Comparison of ENCODE assay signal across 9 cellular contexts in genomic region chr11:67429722-67430121, GRCh38. TPM values are rescaled to one million over a fixed set of nuclear protein-coding genes. Genes with fewer than 3 reads are reported as not detected.
A peak's percentile ranks its signal among the peaks of the same experiment; 100 is the strongest.
DNase-seq lines count a peak whose midpoint lies in the region; ATAC-seq, FAIRE-seq and TF ChIP-seq lines count a peak whose summit lies in the region.
"Had no signal": no experiment of that assay in that cellular context is flagged by ENCODE, and none has a peak within 500 bp of the region (broad histone marks: within the 10 kb centered on the region; RNA-seq: fewer than 3 reads in every experiment).

No MANE protein-coding gene starts in this region.

- H3K27ac ChIP-seq in neutrophil (peak overlapping the region; percentile 81), pancreas (no peak overlapping the region)

- peak overlapping the region in 2 of 3 donors; percentile 82 to 99 for H3K27ac Mint-ChIP-seq in IgD-negative memory B cell
- no peak overlapping the region for H3K27ac Mint-ChIP-seq in activated naive CD8-positive, alpha-beta T cell treated with anti-CD3 and anti-CD28 coated beads, Interleukin-2, amount 10 ng/mL, durations not matched to agents 7 days and 5 days

- FAIRE-seq in pancreas (lab: Jason Lieb, UNC), result no peak

- H3K9me3 ChIP-seq in neutrophil (no peaks in the 10 kb centered on the region), pancreas (no peaks in the 10 kb centered on the region)
- H3K9me3 ChIP-seq: uterus had no signal

- H3K36me3 ChIP-seq in neutrophil (peaks cover 52% of the 10 kb centered on the region), pancreas (peaks cover 0 to 16% (median 14%) of the 10 kb centered on the region in 3 donors)
- H3K36me3 ChIP-seq: uterus had no signal

- H3K9me3 Mint-ChIP-seq in IgD-negative memory B cell, result no peaks in the 10 kb centered on the region
- H3K9me3 Mint-ChIP-seq in activated naive CD8-positive, alpha-beta T cell treated with anti-CD3 and anti-CD28 coated beads, Interleukin-2, amount 10 ng/mL, durations not matched to agents 7 days and 5 days, result no peaks in the 10 kb centered on the region

- peak overlapping the region; percentile 9 to 98 (median 70) for H3K4me3 Mint-ChIP-seq in IgD-negative memory B cell
- H3K4me3 Mint-ChIP-seq in activated naive CD8-positive, alpha-beta T cell treated with anti-CD3 and anti-CD28 coated beads, Interleukin-2, amount 10 ng/mL, durations not matched to agents 7 days and 5 days, result peak overlapping the region; percentile 97

- TF ChIP-seq CTCF in neutrophil (IDR thresholded peaks at IDR 0.05), result no peak
- TF ChIP-seq CTCF in pancreas (IDR thresholded peaks at IDR 0.05), result no peak

- H3K4me1 ChIP-seq in neutrophil (ENCODE audit: control insufficient read depth in 1 of 2, insufficient read depth in 1 of 2, low read depth in 1 of 2, low read length in 1 of 2) (peaks cover 18 to 25% of the 10 kb centered on the region in 2 experiments), pancreas (peaks cover 4 to 14% (median 12%) of the 10 kb centered on the region in 3 donors)
- H3K4me1 ChIP-seq: uterus had no signal

- POLR2A ChIA-PET in activated naive CD8-positive, alpha-beta T cell treated with anti-CD3 and anti-CD28 coated beads, Interleukin-2, amount 10 ng/mL, durations not matched to agents 7 days and 5 days (lab: Charles Lee), result interaction anchor here (0.6 to 16.3 kb wide), 6 partner anchors 8 to 150 kb away, joined by 3 to 491 read pairs (median 37); partner anchors contain the start of genes CARNS1, CDK2AP2, PPP1CA and PTPRCAP

- H3K4me1 Mint-ChIP-seq in IgD-negative memory B cell, result peaks cover 20 to 25% (median 22%) of the 10 kb centered on the region in 3 donors
- H3K4me1 Mint-ChIP-seq in activated naive CD8-positive, alpha-beta T cell treated with anti-CD3 and anti-CD28 coated beads, Interleukin-2, amount 10 ng/mL, durations not matched to agents 7 days and 5 days, result peaks cover 35% of the 10 kb centered on the region

- no peak for ATAC-seq in activated naive CD8-positive, alpha-beta T cell treated with anti-CD3 and anti-CD28 coated beads, Interleukin-2, amount 10 ng/mL, durations not matched to agents 7 days and 5 days (ENCODE audit: low read depth)
- ATAC-seq in pancreas, result no peak

- H3K4me3 ChIP-seq in neutrophil (ENCODE audit: low read depth in 1 of 2, low read length in 1 of 2) (peak overlapping the region in 1 of 2 experiments; percentile 74), pancreas (peak overlapping the region in 1 of 4 donors; percentile 85)

- no peaks in the 10 kb centered on the region for H3K27me3 Mint-ChIP-seq in IgD-negative memory B cell
- no peaks in the 10 kb centered on the region for H3K27me3 Mint-ChIP-seq in activated naive CD8-positive, alpha-beta T cell treated with anti-CD3 and anti-CD28 coated beads, Interleukin-2, amount 10 ng/mL, durations not matched to agents 7 days and 5 days

- no peak for DNase-seq in activated naive CD8-positive, alpha-beta T cell treated with anti-CD3 and anti-CD28 coated beads, Interleukin-2, amount 10 ng/mL, durations not matched to agents 7 days and 5 days
- DNase-seq in epidermal melanocyte (ENCODE audit: insufficient read length, low spot score), result no peak
- no peak for DNase-seq in pancreas
- DNase-seq: amniotic stem cell, uterus had no signal

- no peaks in the 10 kb centered on the region for H3K36me3 Mint-ChIP-seq in IgD-negative memory B cell
- H3K36me3 Mint-ChIP-seq in activated naive CD8-positive, alpha-beta T cell treated with anti-CD3 and anti-CD28 coated beads, Interleukin-2, amount 10 ng/mL, durations not matched to agents 7 days and 5 days, result peaks cover 13% of the 10 kb centered on the region

- WGBS in pancreas, 2 donors, result 64 to 69% methylated on average over 10 to 11 of the region's 11 CpGs

- intact Hi-C loops in pancreas (cut with DNase I), result loop anchor here in 1 of 3 donors (10.0 kb wide), 1 partner anchor 65 kb away; no protein-coding TSS in a partner anchor

- H3K27me3 ChIP-seq in neutrophil (no peaks in the 10 kb centered on the region), pancreas (no peaks in the 10 kb centered on the region)
- H3K27me3 ChIP-seq: uterus had no signal

RNA-seq across cellular contexts. Expression of gene RPS6KB2, which starts 1.4 kb away (rescaled TPM):
- polyA plus RNA-seq in IgD-negative memory B cell (65.1 TPM), pancreas (10 to 100 TPM; 57.4 to 71.6 TPM)
- 10 to 100 TPM; 69.0 to 71.4 TPM for total RNA-seq in activated naive CD8-positive, alpha-beta T cell treated with anti-CD3 and anti-CD28 coated beads, Interleukin-2, amount 10 ng/mL, durations not matched to agents 7 days and 5 days
- 10 to 100 TPM; 17.6 to 29.3 (median 21.7) TPM for total RNA-seq in pancreas

RNA-seq across cellular contexts. Expression of gene PTPRCAP, which starts 7.8 kb away (rescaled TPM):
- polyA plus RNA-seq in IgD-negative memory B cell (1,093 TPM), pancreas (10 to 100 TPM; 10.9 to 13.1 TPM)
- 100 to 1,000 TPM; 351 to 371 TPM for total RNA-seq in activated naive CD8-positive, alpha-beta T cell treated with anti-CD3 and anti-CD28 coated beads, Interleukin-2, amount 10 ng/mL, durations not matched to agents 7 days and 5 days
- 1 to 10 TPM in 4 of 6 donors, under 1 TPM in 2; 0.63 to 4.1 (median 1.8) TPM for total RNA-seq in pancreas
- total RNA-seq: smooth muscle cell had no signal

RNA-seq across cellular contexts. Expression of gene CORO1B, which starts 13.6 kb away (rescaled TPM):
- polyA plus RNA-seq in IgD-negative memory B cell (19.9 TPM), pancreas (10 to 100 TPM; 53.0 to 66.4 TPM)
- 100 to 1,000 TPM; 168 to 195 TPM for total RNA-seq in activated naive CD8-positive, alpha-beta T cell treated with anti-CD3 and anti-CD28 coated beads, Interleukin-2, amount 10 ng/mL, durations not matched to agents 7 days and 5 days
- total RNA-seq in pancreas, result 10 to 100 TPM; 40.3 to 56.3 (median 47.7) TPM

RNA-seq across cellular contexts. Expression of gene CARNS1, which starts 14.2 kb away (rescaled TPM):
- polyA plus RNA-seq in IgD-negative memory B cell (2.4 TPM), pancreas (1 to 10 TPM in 1 of 2 donors, under 1 TPM in 1; 0.89 to 2.2 TPM)
- 1 to 10 TPM; 5.5 to 5.6 TPM for total RNA-seq in activated naive CD8-positive, alpha-beta T cell treated with anti-CD3 and anti-CD28 coated beads, Interleukin-2, amount 10 ng/mL, durations not matched to agents 7 days and 5 days
- 1 to 10 TPM in 1 of 6 donors, under 1 TPM in 5; 0.39 to 1.1 (median 0.80) TPM for total RNA-seq in pancreas

RNA-seq across cellular contexts. Expression of gene GPR152, which starts 22.8 kb away (rescaled TPM):
- polyA plus RNA-seq in IgD-negative memory B cell (1.8 TPM), pancreas (not detected)
- not detected for total RNA-seq in activated naive CD8-positive, alpha-beta T cell treated with anti-CD3 and anti-CD28 coated beads, Interleukin-2, amount 10 ng/mL, durations not matched to agents 7 days and 5 days
- total RNA-seq in pancreas, result not detected
- total RNA-seq: LHCN-M2, smooth muscle cell, uterus had no signal

Comparison
In these comparisons a context has a peak if more than half of its experiments do, and no peak if none do; other contexts are left out.
1. RNA of gene PTPRCAP, which starts 7.8 kb away (total RNA-seq): 351 to 371 TPM in activated naive CD8-positive, alpha-beta T cell treated with anti-CD3 and anti-CD28 coated beads, Interleukin-2, amount 10 ng/mL, durations not matched to agents 7 days and 5 days; 0.63 to 4.1 TPM in pancreas; every median in the first group is over 10 times any median in the second.